ENCODE assay signal across 26 cellular contexts in genomic region chr22:41875531-41876242, GRCh38. TPM values are rescaled to one million over a fixed set of nuclear protein-coding genes. Genes with fewer than 3 reads are reported as not detected.
DNase-seq lines count a peak whose midpoint lies in the region; ATAC-seq and TF ChIP-seq lines count a peak whose summit lies in the region.
"Had no signal": no experiment of that assay in that cellular context is flagged by ENCODE, and none has a peak within 500 bp of the region (broad histone marks: within the 10 kb centered on the region; RNA-seq: fewer than 3 reads in every experiment).

No MANE protein-coding gene starts in this region.

- no peaks in the 10 kb centered on the region for H3K9me3 Mint-ChIP-seq in activated T-cell treated with anti-CD3 and anti-CD28 coated beads, Interleukin-2, amount 50 U/mL, for 4 hours
- no peaks in the 10 kb centered on the region for H3K9me3 Mint-ChIP-seq in CD4-positive, CD25-positive, alpha-beta regulatory T cell
- H3K9me3 Mint-ChIP-seq in activated naive CD8-positive, alpha-beta T cell treated with anti-CD3 and anti-CD28 coated beads, Interleukin-2, amount 50 U/mL, for 24 hours, result no peaks in the 10 kb centered on the region
- no peaks in the 10 kb centered on the region for H3K9me3 Mint-ChIP-seq in naive thymus-derived CD8-positive, alpha-beta T cell
- H3K9me3 Mint-ChIP-seq: natural killer cell had no signal

- TF ChIP-seq CTCF in upper lobe of left lung (IDR thresholded peaks at IDR 0.05), result no peak

- no peak overlapping the region for H3K27ac ChIP-seq in CD4-positive, CD25-positive, alpha-beta regulatory T cell (ENCODE audit: insufficient read depth, low read length, poor library complexity, severe bottlenecking)
- no peak overlapping the region for H3K27ac ChIP-seq in upper lobe of left lung
- H3K27ac ChIP-seq: breast epithelium, colonic mucosa, pancreas, upper lobe of right lung had no signal

- peaks cover 64% of the 10 kb centered on the region for H3K36me3 ChIP-seq in CD4-positive, CD25-positive, alpha-beta regulatory T cell (ENCODE audit: control insufficient read depth, insufficient read depth, low read length)
- H3K36me3 ChIP-seq in upper lobe of left lung, result peaks cover 22 to 99% (median 75%) of the 10 kb centered on the region in 4 donors
- H3K36me3 ChIP-seq: breast epithelium had no signal

- H3K4me1 Mint-ChIP-seq in activated T-cell treated with anti-CD3 and anti-CD28 coated beads, Interleukin-2, amount 50 U/mL, for 4 hours (ENCODE audit: low read depth), result peaks cover 57% of the 10 kb centered on the region
- peaks cover 6 to 11% (median 8%) of the 10 kb centered on the region in 4 donors for H3K4me1 Mint-ChIP-seq in CD4-positive, CD25-positive, alpha-beta regulatory T cell
- peaks cover 73% of the 10 kb centered on the region for H3K4me1 Mint-ChIP-seq in activated naive CD8-positive, alpha-beta T cell treated with anti-CD3 and anti-CD28 coated beads, Interleukin-2, amount 50 U/mL, for 24 hours
- H3K4me1 Mint-ChIP-seq in naive thymus-derived CD8-positive, alpha-beta T cell, result peaks cover 16 to 48% (median 39%) of the 10 kb centered on the region in 4 donors
- H3K4me1 Mint-ChIP-seq: CD14-positive monocyte had no signal

- H3K9me3 ChIP-seq in CD4-positive, CD25-positive, alpha-beta regulatory T cell (ENCODE audit: control insufficient read depth in 2 of 2, low read length in 2 of 2), result no peaks in the 10 kb centered on the region
- H3K9me3 ChIP-seq in upper lobe of left lung, result no peaks in the 10 kb centered on the region
- H3K9me3 ChIP-seq: breast epithelium, colonic mucosa, pancreas, upper lobe of right lung had no signal

- H3K4me3 ChIP-seq in CD4-positive, CD25-positive, alpha-beta regulatory T cell (ENCODE audit: low read depth, low read length), result no peak overlapping the region
- no peak overlapping the region for H3K4me3 ChIP-seq in upper lobe of left lung
- H3K4me3 ChIP-seq: breast epithelium, colonic mucosa, K562, pancreas, upper lobe of right lung had no signal

- 87 to 90% methylated on average over 10 of the region's 10 CpGs for WGBS in upper lobe of left lung, 2 donors

- POLR2A ChIA-PET in naive thymus-derived CD8-positive, alpha-beta T cell (lab: Charles Lee), result no interaction called here

- no peak for TF ChIP-seq POLR2A in upper lobe of left lung (IDR thresholded peaks at IDR 0.05)

- peak overlapping the region in 2 of 3 donors; percentile 71 to 73 for H3K27ac Mint-ChIP-seq in CD4-positive, CD25-positive, alpha-beta regulatory T cell
- peak overlapping the region; percentile 83 for H3K27ac Mint-ChIP-seq in activated naive CD8-positive, alpha-beta T cell treated with anti-CD3 and anti-CD28 coated beads, Interleukin-2, amount 50 U/mL, for 24 hours
- H3K27ac Mint-ChIP-seq in naive thymus-derived CD8-positive, alpha-beta T cell, result peak overlapping the region in 6 of 10 donors; percentile 44 to 96 (median 72)

- H3K27me3 Mint-ChIP-seq in activated T-cell treated with anti-CD3 and anti-CD28 coated beads, Interleukin-2, amount 50 U/mL, for 4 hours (ENCODE audit: low read depth), result no peaks in the 10 kb centered on the region
- H3K27me3 Mint-ChIP-seq in CD4-positive, CD25-positive, alpha-beta regulatory T cell, result no peaks in the 10 kb centered on the region
- H3K27me3 Mint-ChIP-seq in activated naive CD8-positive, alpha-beta T cell treated with anti-CD3 and anti-CD28 coated beads, Interleukin-2, amount 50 U/mL, for 24 hours, result no peaks in the 10 kb centered on the region
- H3K27me3 Mint-ChIP-seq in naive thymus-derived CD8-positive, alpha-beta T cell, result no peaks in the 10 kb centered on the region

- no peak for ATAC-seq in activated T-cell treated with anti-CD3 and anti-CD28 coated beads, Interleukin-2, amount 50 U/mL, for 4 hours
- no peak for ATAC-seq in CD4-positive, CD25-positive, alpha-beta regulatory T cell (ENCODE audit: low read depth in 2 of 2)
- no peak for ATAC-seq in activated naive CD8-positive, alpha-beta T cell treated with anti-CD3 and anti-CD28 coated beads, Interleukin-2, amount 50 U/mL, for 24 hours
- ATAC-seq in naive thymus-derived CD8-positive, alpha-beta T cell, result no peak
- ATAC-seq in upper lobe of left lung (ENCODE audit: low FRiP score in 2 of 2) (no peak), HG02759 (IDR thresholded peaks at IDR 0.05; ENCODE audit: unreplicated experiment) (no peak)
- ATAC-seq: K562, natural killer cell, pancreas, right cardiac atrium, upper lobe of right lung had no signal

- H3K4me3 Mint-ChIP-seq in activated T-cell treated with anti-CD3 and anti-CD28 coated beads, Interleukin-2, amount 50 U/mL, for 4 hours, result peak overlapping the region; percentile 84
- H3K4me3 Mint-ChIP-seq in CD4-positive, CD25-positive, alpha-beta regulatory T cell, result no peak overlapping the region
- peak overlapping the region; percentile 11 for H3K4me3 Mint-ChIP-seq in activated naive CD8-positive, alpha-beta T cell treated with anti-CD3 and anti-CD28 coated beads, Interleukin-2, amount 50 U/mL, for 24 hours
- H3K4me3 Mint-ChIP-seq in naive thymus-derived CD8-positive, alpha-beta T cell, result no peak overlapping the region
- H3K4me3 Mint-ChIP-seq: CD14-positive monocyte, natural killer cell had no signal

- peaks cover 55% of the 10 kb centered on the region for H3K36me3 Mint-ChIP-seq in activated T-cell treated with anti-CD3 and anti-CD28 coated beads, Interleukin-2, amount 50 U/mL, for 4 hours (ENCODE audit: insufficient read depth)
- H3K36me3 Mint-ChIP-seq in CD4-positive, CD25-positive, alpha-beta regulatory T cell, result peaks cover 35% of the 10 kb centered on the region
- peaks cover 76% of the 10 kb centered on the region for H3K36me3 Mint-ChIP-seq in activated naive CD8-positive, alpha-beta T cell treated with anti-CD3 and anti-CD28 coated beads, Interleukin-2, amount 50 U/mL, for 24 hours (ENCODE audit: low read depth)
- peaks cover 4 to 76% (median 18%) of the 10 kb centered on the region in 3 donors for H3K36me3 Mint-ChIP-seq in naive thymus-derived CD8-positive, alpha-beta T cell

- no peak for DNase-seq in activated T-cell treated with anti-CD3 and anti-CD28 coated beads, Interleukin-2, amount 50 U/mL, for 4 hours
- no peak for DNase-seq in activated T-cell treated with anti-CD3 and anti-CD28 coated beads for 4 hours
- no peak for DNase-seq in CD4-positive, CD25-positive, alpha-beta regulatory T cell
- no peak for DNase-seq in activated naive CD8-positive, alpha-beta T cell treated with anti-CD3 and anti-CD28 coated beads, Interleukin-2, amount 50 U/mL, for 24 hours
- DNase-seq in naive thymus-derived CD8-positive, alpha-beta T cell, result no peak
- DNase-seq in upper lobe of left lung, result no peak
- no peak for DNase-seq in activated gamma-delta T cell (lab: John Stamatoyannopoulos, UW)
- DNase-seq: ACHN; activated CD4-positive, alpha-beta T cell treated with anti-CD3 and anti-CD28 coated beads, Interleukin-2, amount 50 U/mL, for 1 hour; activated CD8-positive, alpha-beta memory T cell treated with anti-CD3 and anti-CD28 coated beads, Interleukin-2, amount 50 U/mL, for 48 hours; colonic mucosa; DMS 273 treated with DMSO at 0.1 percent for 48 hours; mesendoderm; natural killer cell; NCI-H1436; NCI-H510A treated with DMSO at 0.1 percent for 48 hours; NK-92 treated with Interleukin-12 subunit alpha and Interleukin-12 subunit beta, amount 100 ng/mL, for 24 hours; pancreas; right cardiac atrium; stimulated activated CD4-positive, alpha-beta T cell treated with anti-CD3 and anti-CD28 coated beads, Interleukin-12 subunit alpha, Interleukin-12 subunit beta, amount 100 ng/mL, for 4 hours; stimulated activated CD4-positive, alpha-beta T cell treated with anti-CD3 and anti-CD28 coated beads, Interleukin-4, amount 100 ng/mL, for 4 hours; upper lobe of right lung had no signal

- H3K4me1 ChIP-seq in CD4-positive, CD25-positive, alpha-beta regulatory T cell (ENCODE audit: control insufficient read depth, insufficient read depth, low read length, poor library complexity, severe bottlenecking), result no peaks in the 10 kb centered on the region
- H3K4me1 ChIP-seq in upper lobe of left lung, result no peaks in the 10 kb centered on the region
- H3K4me1 ChIP-seq: breast epithelium, colonic mucosa, pancreas, upper lobe of right lung had no signal

- no peaks in the 10 kb centered on the region for H3K27me3 ChIP-seq in CD4-positive, CD25-positive, alpha-beta regulatory T cell (ENCODE audit: control insufficient read depth, insufficient read depth, low read length)
- no peaks in the 10 kb centered on the region for H3K27me3 ChIP-seq in upper lobe of left lung
- H3K27me3 ChIP-seq: breast epithelium, colonic mucosa, pancreas, upper lobe of right lung had no signal

- TF ChIP-seq EP300 in upper lobe of left lung (IDR thresholded peaks at IDR 0.05), result no peak

RNA-seq across cellular contexts. Expression of gene SHISA8, which starts 39.2 kb away (rescaled TPM):
- total RNA-seq in activated T-cell treated with anti-CD3 and anti-CD28 coated beads, Interleukin-2, amount 50 U/mL, for 4 hours, result 1 to 10 TPM; 3.9 to 5.6 (median 5.0) TPM
- 0.27 TPM for total RNA-seq in CD4-positive, CD25-positive, alpha-beta regulatory T cell
- under 1 TPM in 1 of 4 donors, not detected in 3; 0.28 TPM for polyA plus RNA-seq in CD4-positive, CD25-positive, alpha-beta regulatory T cell
- total RNA-seq in naive thymus-derived CD8-positive, alpha-beta T cell, result under 1 TPM in 1 of 2 experiments, not detected in 1; 0.44 TPM
- polyA plus RNA-seq in naive thymus-derived CD8-positive, alpha-beta T cell, result not detected
- under 1 TPM in 1 of 6 donors, not detected in 5; 0.17 TPM for total RNA-seq in upper lobe of left lung
- total RNA-seq: breast epithelium, colonic mucosa, pancreas, upper lobe of right lung had no signal
- polyA plus RNA-seq: CD14-positive monocyte, pancreas had no signal

RNA-seq across cellular contexts. Expression of gene SREBF2, which starts 42.8 kb away (rescaled TPM):
- 100 to 1,000 TPM; 123 to 178 (median 155) TPM for total RNA-seq in activated T-cell treated with anti-CD3 and anti-CD28 coated beads, Interleukin-2, amount 50 U/mL, for 4 hours
- 98.6 TPM for total RNA-seq in CD4-positive, CD25-positive, alpha-beta regulatory T cell
- 10 to 100 TPM; 12.8 to 14.7 (median 13.5) TPM for polyA plus RNA-seq in CD4-positive, CD25-positive, alpha-beta regulatory T cell
- 100 to 1,000 TPM; 106 TPM for total RNA-seq in naive thymus-derived CD8-positive, alpha-beta T cell
- polyA plus RNA-seq in naive thymus-derived CD8-positive, alpha-beta T cell, result 10 to 100 TPM; 16.3 to 21.9 (median 18.2) TPM
- 100 to 1,000 TPM; 124 to 175 (median 145) TPM for total RNA-seq in upper lobe of left lung

RNA-seq across cellular contexts. Expression of gene TNFRSF13C, which starts 50.9 kb away (rescaled TPM):
- total RNA-seq in activated T-cell treated with anti-CD3 and anti-CD28 coated beads, Interleukin-2, amount 50 U/mL, for 4 hours, result 1 to 10 TPM; 6.1 to 7.6 (median 6.9) TPM
- 10.1 TPM for total RNA-seq in CD4-positive, CD25-positive, alpha-beta regulatory T cell
- 1 to 10 TPM; 1.2 to 3.6 (median 2.0) TPM for polyA plus RNA-seq in CD4-positive, CD25-positive, alpha-beta regulatory T cell
- total RNA-seq in naive thymus-derived CD8-positive, alpha-beta T cell, result 10 to 100 TPM; 16.8 to 18.3 TPM
- under 1 TPM; 0.29 to 0.82 (median 0.56) TPM for polyA plus RNA-seq in naive thymus-derived CD8-positive, alpha-beta T cell
- 1 to 10 TPM in 1 of 6 donors, under 1 TPM in 5; 0.30 to 2.1 (median 0.78) TPM for total RNA-seq in upper lobe of left lung
- polyA plus RNA-seq: CD14-positive monocyte had no signal

Comparison
In these comparisons a context has a peak if more than half of its experiments do, and no peak if none do; other contexts are left out.
1. H3K4me3 Mint-ChIP-seq: peak in activated T-cell treated with anti-CD3 and anti-CD28 coated beads, Interleukin-2, amount 50 U/mL, for 4 hours (single experiment) and activated naive CD8-positive, alpha-beta T cell treated with anti-CD3 and anti-CD28 coated beads, Interleukin-2, amount 50 U/mL, for 24 hours (single experiment); none in CD4-positive, CD25-positive, alpha-beta regulatory T cell (0 of 4) and naive thymus-derived CD8-positive, alpha-beta T cell (0 of 10).
2. Peak in every context shown above with its lines, with median percentiles within 50 percentile points of each other: H3K27ac Mint-ChIP-seq.